In genomic region chr2:42127425-42128424, GRCh38 we compare ENCODE assay signal across 7 cellular contexts. TPM values are rescaled to one million over a fixed set of nuclear protein-coding genes. Genes with fewer than 3 reads are reported as not detected.
A peak's percentile ranks its signal among the peaks of the same experiment; 100 is the strongest.
DNase-seq lines count a peak whose midpoint lies in the region; ATAC-seq and TF ChIP-seq lines count a peak whose summit lies in the region.

No MANE protein-coding gene starts in this region.

- TF ChIP-seq EP300 in esophagus muscularis mucosa (IDR thresholded peaks at IDR 0.05), result no peak

- no peak for TF ChIP-seq POLR2A in esophagus muscularis mucosa (IDR thresholded peaks at IDR 0.05; ENCODE audit: low read depth)

- DNase-seq in activated CD4-positive, alpha-beta memory T cell treated with anti-CD3 and anti-CD28 coated beads, Interleukin-2, amount 10 ng/mL, durations not matched to agents 7 days and 5 days, result peak; percentile 45
- DNase-seq in posterior cingulate gyrus (peak in 8 of 10 donors; percentile 46 to 92 (median 66)), NCI-H128 (lab: John Stamatoyannopoulos, UW; ENCODE audit: unreplicated experiment) (no peak), NCI-H526 treated with DMSO at 0.1 percent for 48 hours (lab: John Stamatoyannopoulos, UW) (no peak), esophagus muscularis mucosa (ENCODE audit: extremely low spot score) (no peak)

- H3K4me1 ChIP-seq in esophagus muscularis mucosa, result peaks cover 24 to 56% (median 48%) of the 10 kb centered on the region in 4 donors

- POLR2A ChIA-PET in activated CD4-positive, alpha-beta memory T cell treated with anti-CD3 and anti-CD28 coated beads, Interleukin-2, amount 10 ng/mL, durations not matched to agents 7 days and 5 days (lab: Charles Lee), result interaction anchor here (1.0 to 7.7 kb wide), 7 partner anchors 8 to 44 kb away, joined by 3 to 240 read pairs (median 14); no protein-coding TSS in a partner anchor

- TF ChIP-seq CTCF in esophagus muscularis mucosa (IDR thresholded peaks at IDR 0.05), result no peak

- H3K9me3 ChIP-seq in esophagus muscularis mucosa, result no peaks in the 10 kb centered on the region

- intact Hi-C loops in posterior cingulate gyrus (cut with DNase I) (no loop called here), esophagus muscularis mucosa (cut with DNase I) (no loop called here)

- peak overlapping the region; percentile 88 for H3K27ac Mint-ChIP-seq in activated CD4-positive, alpha-beta memory T cell treated with anti-CD3 and anti-CD28 coated beads, Interleukin-2, amount 10 ng/mL, durations not matched to agents 7 days and 5 days

- peaks cover 8% of the 10 kb centered on the region for H3K36me3 Mint-ChIP-seq in activated CD4-positive, alpha-beta memory T cell treated with anti-CD3 and anti-CD28 coated beads, Interleukin-2, amount 10 ng/mL, durations not matched to agents 7 days and 5 days (ENCODE audit: low read depth)

- H3K27me3 ChIP-seq in esophagus muscularis mucosa, result no peaks in the 10 kb centered on the region

- CTCF ChIA-PET in activated CD4-positive, alpha-beta memory T cell treated with anti-CD3 and anti-CD28 coated beads, Interleukin-2, amount 10 ng/mL, durations not matched to agents 7 days and 5 days (lab: Charles Lee), result interaction anchor here (1.4 to 4.9 kb wide), 5 partner anchors 8 to 33 kb away, joined by 4 to 20 read pairs (median 10); no protein-coding TSS in a partner anchor

- H3K4me3 Mint-ChIP-seq in activated CD4-positive, alpha-beta memory T cell treated with anti-CD3 and anti-CD28 coated beads, Interleukin-2, amount 10 ng/mL, durations not matched to agents 7 days and 5 days, result peak overlapping the region; percentile 48

- no peaks in the 10 kb centered on the region for H3K36me3 ChIP-seq in esophagus muscularis mucosa

- no peaks in the 10 kb centered on the region for H3K27me3 Mint-ChIP-seq in activated CD4-positive, alpha-beta memory T cell treated with anti-CD3 and anti-CD28 coated beads, Interleukin-2, amount 10 ng/mL, durations not matched to agents 7 days and 5 days

- H3K9me3 Mint-ChIP-seq in activated CD4-positive, alpha-beta memory T cell treated with anti-CD3 and anti-CD28 coated beads, Interleukin-2, amount 10 ng/mL, durations not matched to agents 7 days and 5 days, result peaks cover 3% of the 10 kb centered on the region

- ATAC-seq in GM19035 (IDR thresholded peaks at IDR 0.05; ENCODE audit: unreplicated experiment) (peak; percentile 82), HG02885 (IDR thresholded peaks at IDR 0.05; ENCODE audit: poor library complexity, unreplicated experiment) (peak; percentile 68)

- H3K4me3 ChIP-seq in esophagus muscularis mucosa, result no peak overlapping the region

- 83% methylated on average over 4 of the region's 5 CpGs for WGBS in esophagus muscularis mucosa

- peak overlapping the region in 1 of 4 donors; percentile 0 for H3K27ac ChIP-seq in esophagus muscularis mucosa (replicated peaks in 1 of 4)

- peaks cover 92% of the 10 kb centered on the region for H3K4me1 Mint-ChIP-seq in activated CD4-positive, alpha-beta memory T cell treated with anti-CD3 and anti-CD28 coated beads, Interleukin-2, amount 10 ng/mL, durations not matched to agents 7 days and 5 days

RNA-seq across cellular contexts. Expression of gene EML4, which starts 41.4 kb away (rescaled TPM):
- 100 to 1,000 TPM; 130 to 133 TPM for total RNA-seq in activated CD4-positive, alpha-beta memory T cell treated with anti-CD3 and anti-CD28 coated beads, Interleukin-2, amount 10 ng/mL, durations not matched to agents 7 days and 5 days
- total RNA-seq in esophagus muscularis mucosa, result 10 to 100 TPM; 14.5 to 23.2 (median 17.8) TPM

Comparison
In these comparisons a context has a peak if more than half of its experiments do, and no peak if none do; other contexts are left out.
1. DNase-seq: peak in activated CD4-positive, alpha-beta memory T cell treated with anti-CD3 and anti-CD28 coated beads, Interleukin-2, amount 10 ng/mL, durations not matched to agents 7 days and 5 days (single experiment) and posterior cingulate gyrus (8 of 10); none in NCI-H128 (single experiment), NCI-H526 treated with DMSO at 0.1 percent for 48 hours (single experiment) and esophagus muscularis mucosa (single experiment).
2. RNA of gene EML4, which starts 41.4 kb away (total RNA-seq): 130 to 133 TPM in activated CD4-positive, alpha-beta memory T cell treated with anti-CD3 and anti-CD28 coated beads, Interleukin-2, amount 10 ng/mL, durations not matched to agents 7 days and 5 days; 14.5 to 23.2 TPM in esophagus muscularis mucosa; every median in the first group is over 4 times any median in the second.